Comparison of ENCODE assay signal across 1 cellular context in genomic region chr16:87581867-87582220, GRCh38.
TF ChIP-seq lines count a peak whose summit lies in the region.

No MANE protein-coding gene starts in this region.

TF ChIP-seq in IMR-90, 13 proteins besides CTCF, POLR2A, EP300 and RAD21 (continued from another document):
- TF ChIP-seq FOS (IDR thresholded peaks at IDR 0.05; ENCODE audit: low read depth, low read length) (peak; percentile 99), MAFK (IDR thresholded peaks at IDR 0.05; ENCODE audit: low read depth, low read length) (peak; percentile 55), MXI1 (IDR thresholded peaks at IDR 0.05; ENCODE audit: borderline replicate concordance, low read depth, low read length) (no peak), NFE2L2 (IDR thresholded peaks at IDR 0.05; ENCODE audit: low read depth, low read length) (peak; percentile 45; the same call in 1 of the 2 replicates), MAZ (IDR thresholded peaks at IDR 0.05; ENCODE audit: borderline replicate concordance, low read depth, low read length) (peak; percentile 81), CEBPB (IDR thresholded peaks at IDR 0.05; ENCODE audit: low read depth, low read length) (peak; percentile 84), BHLHE40 (IDR thresholded peaks at IDR 0.05; ENCODE audit: low read depth, low read length) (peak; percentile 95), CHD1 (IDR thresholded peaks at IDR 0.05; ENCODE audit: low read depth, low read length) (no peak)
